In genomic region chr11:125202977-125203376, GRCh38 we compare ENCODE assay signal across 31 cellular contexts. TPM values are rescaled to one million over a fixed set of nuclear protein-coding genes. Genes with fewer than 3 reads are reported as not detected.
"Had no signal": no experiment of that assay in that cellular context is flagged by ENCODE, and none has a peak within 500 bp of the region (broad histone marks: within the 10 kb centered on the region; RNA-seq: fewer than 3 reads in every experiment).

No MANE protein-coding gene starts in this region.

- H3K9me3 Mint-ChIP-seq: activated CD4-positive, alpha-beta memory T cell treated with anti-CD3 and anti-CD28 coated beads, Interleukin-2, amount 10 ng/mL, durations not matched to agents 7 days and 5 days; activated naive CD4-positive, alpha-beta T cell treated with anti-CD3 and anti-CD28 coated beads, Interleukin-2, amount 10 ng/mL, durations not matched to agents 7 days and 5 days; activated naive CD8-positive, alpha-beta T cell treated with anti-CD3 and anti-CD28 coated beads for 36 hours; activated T-helper 2 cell treated with anti-CD3 and anti-CD28 coated beads, Interferon-gamma antibody, Interleukin-2, Interleukin-4, amounts not matched to agents 10 μg/mL and 5 μg/mL and 100 μg/mL, durations not matched to agents 14 hours and 24 hours and 36 hours had no signal

- H3K36me3 ChIP-seq: breast epithelium, SJCRH30 had no signal

- H3K27ac Mint-ChIP-seq: activated CD4-positive, alpha-beta memory T cell treated with anti-CD3 and anti-CD28 coated beads, Interleukin-2, amount 10 ng/mL, durations not matched to agents 7 days and 5 days; activated naive CD4-positive, alpha-beta T cell treated with anti-CD3 and anti-CD28 coated beads, Interleukin-2, amount 10 ng/mL, durations not matched to agents 7 days and 5 days; activated naive CD8-positive, alpha-beta T cell treated with anti-CD3 and anti-CD28 coated beads for 36 hours; activated T-helper 2 cell treated with anti-CD3 and anti-CD28 coated beads, Interferon-gamma antibody, Interleukin-2, Interleukin-4, amounts not matched to agents 10 μg/mL and 5 μg/mL and 100 μg/mL, durations not matched to agents 14 hours and 24 hours and 36 hours had no signal

- ATAC-seq: Panc1, Right ventricle myocardium inferior had no signal

- H3K4me1 ChIP-seq: breast epithelium had no signal

- H3K9me3 ChIP-seq: breast epithelium, SJCRH30, SK-N-SH had no signal

- H3K4me3 Mint-ChIP-seq: activated CD4-positive, alpha-beta memory T cell treated with anti-CD3 and anti-CD28 coated beads, Interleukin-2, amount 10 ng/mL, durations not matched to agents 7 days and 5 days; activated naive CD4-positive, alpha-beta T cell treated with anti-CD3 and anti-CD28 coated beads, Interleukin-2, amount 10 ng/mL, durations not matched to agents 7 days and 5 days; activated naive CD8-positive, alpha-beta T cell treated with anti-CD3 and anti-CD28 coated beads for 36 hours had no signal

- DNase-seq: activated CD4-positive, alpha-beta memory T cell treated with anti-CD3 and anti-CD28 coated beads, Interleukin-2, amount 10 ng/mL, durations not matched to agents 7 days and 5 days; activated CD4-positive, alpha-beta T cell treated with anti-CD3 and anti-CD28 coated beads, Interleukin-2, amount 50 U/mL, for 1 hour; activated CD4-positive, CD25-positive, alpha-beta regulatory T cell; activated gamma-delta T cell treated with Interleukin-2 at 50 U/mL for 16 hours; activated naive CD4-positive, alpha-beta T cell treated with anti-CD3 and anti-CD28 coated beads, Interleukin-2, amount 10 ng/mL, durations not matched to agents 7 days and 5 days; activated naive CD8-positive, alpha-beta T cell treated with anti-CD3 and anti-CD28 coated beads for 36 hours; activated T-cell treated with anti-CD3 and anti-CD28 coated beads for 4 hours; activated T-cell treated with anti-CD3 and anti-CD28 coated beads, Interleukin-2, amount 50 U/mL, for 48 hours; caudate nucleus; MV-4-11; NCI-H1092 treated with DMSO at 0.1 percent for 48 hours; NCI-H1417 treated with DMSO at 0.1 percent for 48 hours; NCI-H1694 treated with DMSO at 0.1 percent for 48 hours; NCI-H2029 treated with DMSO at 0.1 percent for 48 hours; NCI-H510A treated with DMSO at 0.1 percent for 48 hours; NCI-H69; NK-92 treated with Interleukin-12 subunit alpha and Interleukin-12 subunit beta, amount 100 ng/mL, for 24 hours; OCI-M1; RPMI8226; T-helper 1 cell had no signal

- H3K4me2 ChIP-seq: KMS-11, SK-N-SH had no signal

- H3K4me1 Mint-ChIP-seq: activated CD4-positive, alpha-beta memory T cell treated with anti-CD3 and anti-CD28 coated beads, Interleukin-2, amount 10 ng/mL, durations not matched to agents 7 days and 5 days; activated naive CD4-positive, alpha-beta T cell treated with anti-CD3 and anti-CD28 coated beads, Interleukin-2, amount 10 ng/mL, durations not matched to agents 7 days and 5 days; activated naive CD8-positive, alpha-beta T cell treated with anti-CD3 and anti-CD28 coated beads for 36 hours had no signal

- H3K27ac ChIP-seq: breast epithelium, KMS-11, VCaP had no signal

- H3K4me3 ChIP-seq: breast epithelium, SJCRH30 had no signal

- H3K9ac ChIP-seq: KMS-11, SK-N-SH had no signal

- H3K27me3 ChIP-seq: SJCRH30 had no signal

- H3K36me3 Mint-ChIP-seq: activated naive CD4-positive, alpha-beta T cell treated with anti-CD3 and anti-CD28 coated beads, Interleukin-2, amount 10 ng/mL, durations not matched to agents 7 days and 5 days; activated naive CD8-positive, alpha-beta T cell treated with anti-CD3 and anti-CD28 coated beads for 36 hours had no signal

RNA-seq across cellular contexts. Expression of gene PKNOX2, which starts 38.4 kb away (rescaled TPM):
- total RNA-seq: activated CD4-positive, alpha-beta memory T cell treated with anti-CD3 and anti-CD28 coated beads, Interleukin-2, amount 10 ng/mL, durations not matched to agents 7 days and 5 days; activated CD8-positive, alpha-beta memory T cell treated with anti-CD3 and anti-CD28 coated beads for 36 hours; activated naive CD8-positive, alpha-beta T cell treated with anti-CD3 and anti-CD28 coated beads for 36 hours; activated T-helper 2 cell treated with anti-CD3 and anti-CD28 coated beads, Interferon-gamma antibody, Interleukin-2, Interleukin-4, amounts not matched to agents 10 μg/mL and 5 μg/mL and 100 μg/mL, durations not matched to agents 14 hours and 24 hours and 36 hours; MCF 10A; T-helper 2 cell treated with Interferon-gamma antibody and Interleukin-4, amounts not matched to agents 100 ng/mL and 5 ng/mL, for 36 hours had no signal
